ENCODE assay signal across 16 cellular contexts in the genomic region with DNA sequence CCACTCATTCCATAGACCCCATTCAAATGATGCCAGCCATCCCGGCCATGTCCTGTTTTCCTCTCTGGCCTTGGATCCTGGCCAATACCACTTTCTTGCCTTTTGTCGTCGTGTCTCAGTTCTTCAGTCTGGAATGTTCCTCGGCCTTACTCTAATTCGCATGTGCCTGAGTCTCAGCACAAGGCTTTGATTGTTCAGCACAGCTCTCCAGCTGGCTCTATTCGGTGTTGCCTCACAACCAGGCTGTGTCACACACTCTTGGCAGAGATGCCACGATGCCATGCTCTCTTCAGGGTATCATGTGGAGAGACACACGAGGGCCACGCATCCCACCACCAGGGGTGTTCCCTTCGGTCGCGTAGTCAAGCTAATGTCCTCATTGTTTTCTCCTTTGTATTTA. TPM values are rescaled to one million over a fixed set of nuclear protein-coding genes. Genes with fewer than 3 reads are reported as not detected.
DNase-seq lines count a peak whose midpoint lies in the region; ATAC-seq and TF ChIP-seq lines count a peak whose summit lies in the region.
"Had no signal": no experiment of that assay in that cellular context is flagged by ENCODE, and none has a peak within 500 bp of the region (broad histone marks: within the 10 kb centered on the region; RNA-seq: fewer than 3 reads in every experiment).

No MANE protein-coding gene starts in this region.

- H3K4me3 ChIP-seq in right atrium auricular region, result no peak overlapping the region
- H3K4me3 ChIP-seq in right lobe of liver, result no peak overlapping the region
- H3K4me3 ChIP-seq: GM12878, upper lobe of left lung had no signal

- H3K27ac ChIP-seq in right atrium auricular region (no peak overlapping the region), right lobe of liver (no peak overlapping the region)
- H3K27ac ChIP-seq: upper lobe of left lung had no signal

- no peaks in the 10 kb centered on the region for H3K9me3 Mint-ChIP-seq in type B pancreatic cell
- H3K9me3 Mint-ChIP-seq: activated T-helper 1 cell treated with anti-CD3 and anti-CD28 coated beads, Interleukin-12 subunit alpha, Interleukin-12 subunit beta, Interleukin-2, Interleukin-4 antibody, amounts not matched to agents 30 ng/mL and 10 ng/mL and 1 ng/mL, durations not matched to agents 14 hours and 24 hours and 36 hours; H9 had no signal

- H3K4me1 ChIP-seq in right atrium auricular region (peaks cover 0 to 21% of the 10 kb centered on the region in 2 donors), right lobe of liver (peaks cover 0 to 21% (median 9%) of the 10 kb centered on the region in 4 donors)

- H3K27ac Mint-ChIP-seq in type B pancreatic cell, result no peak overlapping the region
- H3K27ac Mint-ChIP-seq: activated T-helper 1 cell treated with anti-CD3 and anti-CD28 coated beads, Interleukin-12 subunit alpha, Interleukin-12 subunit beta, Interleukin-2, Interleukin-4 antibody, amounts not matched to agents 30 ng/mL and 10 ng/mL and 1 ng/mL, durations not matched to agents 14 hours and 24 hours and 36 hours had no signal

- intact Hi-C loops in cardiac septum (cut with DNase I), result no loop called here
- intact Hi-C loops in right lobe of liver (cut with DNase I), result no loop called here

- no peak for ATAC-seq in right lobe of liver
- ATAC-seq: GM12878 had no signal

- no peaks in the 10 kb centered on the region for H3K36me3 ChIP-seq in right atrium auricular region
- H3K36me3 ChIP-seq in right lobe of liver, result no peaks in the 10 kb centered on the region

- DNase-seq in cardiac septum (ENCODE audit: low spot score), result peak; percentile 63
- DNase-seq in right atrium auricular region (ENCODE audit: low spot score), result no peak
- peak in 2 of 3 donors; percentile 46 for DNase-seq in right lobe of liver
- no peak for DNase-seq in type B pancreatic cell (ENCODE audit: extremely low spot score, unreplicated experiment)
- no peak for DNase-seq in NCI-H345 (lab: John Stamatoyannopoulos, UW)
- no peak for DNase-seq in activated gamma-delta T cell treated with Interleukin-2 at 50 U/mL for 16 hours
- DNase-seq: ACHN, DMS79, H9, NCI-H748 treated with DMSO at 0.1 percent for 48 hours, SHP77, small intestine, upper lobe of left lung had no signal

- TF ChIP-seq POLR2A in right lobe of liver (IDR thresholded peaks at IDR 0.05), result no peak

- 77% methylated on average over 9 of the region's 12 CpGs for WGBS in right lobe of liver (ENCODE audit: insufficient coverage, low coverage, low lambda C conversion rate, missing lambda C conversion rate)

- H3K36me3 Mint-ChIP-seq in type B pancreatic cell, result peaks cover 6% of the 10 kb centered on the region

- H3K4me3 Mint-ChIP-seq in type B pancreatic cell, result peak overlapping the region; percentile 23

- no peaks in the 10 kb centered on the region for H3K27me3 Mint-ChIP-seq in type B pancreatic cell

- TF ChIP-seq CTCF in right atrium auricular region (IDR thresholded peaks at IDR 0.05), result no peak
- no peak for TF ChIP-seq CTCF in right lobe of liver (IDR thresholded peaks at IDR 0.05)
- no peak for TF ChIP-seq CTCF in type B pancreatic cell (conservative IDR thresholded peaks at IDR 0.05)

- peaks cover 24% of the 10 kb centered on the region for H3K4me1 Mint-ChIP-seq in type B pancreatic cell (ENCODE audit: unreplicated experiment)

- no peaks in the 10 kb centered on the region for H3K27me3 ChIP-seq in right atrium auricular region
- H3K27me3 ChIP-seq in right lobe of liver, result no peaks in the 10 kb centered on the region
- H3K27me3 ChIP-seq: upper lobe of left lung had no signal

- H3K9me3 ChIP-seq in right atrium auricular region (no peaks in the 10 kb centered on the region), right lobe of liver (no peaks in the 10 kb centered on the region)
- H3K9me3 ChIP-seq: upper lobe of left lung had no signal

RNA-seq across cellular contexts. Expression of a gene that starts 1.8 kb away (rescaled TPM):
- total RNA-seq in cardiac septum, result 27.1 TPM
- total RNA-seq in right atrium auricular region, result 10 to 100 TPM; 25.4 to 36.4 TPM
- 10 to 100 TPM in 5 of 6 experiments, 1 to 10 TPM in 1; 9.6 to 15.3 (median 12.3) TPM for total RNA-seq in right lobe of liver
- 23.2 and 31.2 TPM in 2 replicates for total RNA-seq in type B pancreatic cell (ENCODE audit: low replicate concordance)

RNA-seq across cellular contexts. Expression of a gene that starts 21.1 kb away (rescaled TPM):
- total RNA-seq in cardiac septum (5.7 TPM), right atrium auricular region (10 to 100 TPM; 11.8 to 12.8 TPM), right lobe of liver (10 to 100 TPM; 13.5 to 38.5 (median 15.7) TPM), type B pancreatic cell (ENCODE audit: low replicate concordance) (14.6 and 19.0 TPM in 2 replicates)

RNA-seq across cellular contexts. Expression of a gene that starts 30.0 kb away (rescaled TPM):
- total RNA-seq in cardiac septum, result 21.6 TPM
- total RNA-seq in right atrium auricular region, result 10 to 100 TPM; 24.4 to 31.8 TPM
- 10 to 100 TPM; 16.0 to 35.5 (median 25.3) TPM for total RNA-seq in right lobe of liver
- 42.5 and 57.3 TPM in 2 replicates for total RNA-seq in type B pancreatic cell (ENCODE audit: low replicate concordance)

RNA-seq across cellular contexts. Expression of a gene that starts 30.3 kb away (rescaled TPM):
- total RNA-seq in cardiac septum (10.6 TPM), right atrium auricular region (1 to 10 TPM; 5.9 to 6.6 TPM), right lobe of liver (10 to 100 TPM in 3 of 6 experiments, 1 to 10 TPM in 3; 6.9 to 11.3 (median 9.4) TPM), type B pancreatic cell (ENCODE audit: low replicate concordance) (30.2 and 33.2 TPM in 2 replicates)

RNA-seq across cellular contexts. Expression of a gene that starts 42.3 kb away (rescaled TPM):
- total RNA-seq in cardiac septum (0.38 TPM), right atrium auricular region (not detected), right lobe of liver (1 to 10 TPM; 1.6 to 9.9 (median 2.6) TPM), type B pancreatic cell (ENCODE audit: low replicate concordance) (1.7 and 5.3 TPM in 2 replicates)
- total RNA-seq: bronchial epithelial cell had no signal

Comparison
In these comparisons a context has a peak if more than half of its experiments do, and no peak if none do; other contexts are left out.
1. DNase-seq: peak in cardiac septum (single experiment) and right lobe of liver (2 of 3); none in right atrium auricular region (single experiment), type B pancreatic cell (single experiment), NCI-H345 (single experiment) and activated gamma-delta T cell treated with Interleukin-2 at 50 U/mL for 16 hours (single experiment).